ENCODE assay signal across 16 cellular contexts in the genomic region with DNA sequence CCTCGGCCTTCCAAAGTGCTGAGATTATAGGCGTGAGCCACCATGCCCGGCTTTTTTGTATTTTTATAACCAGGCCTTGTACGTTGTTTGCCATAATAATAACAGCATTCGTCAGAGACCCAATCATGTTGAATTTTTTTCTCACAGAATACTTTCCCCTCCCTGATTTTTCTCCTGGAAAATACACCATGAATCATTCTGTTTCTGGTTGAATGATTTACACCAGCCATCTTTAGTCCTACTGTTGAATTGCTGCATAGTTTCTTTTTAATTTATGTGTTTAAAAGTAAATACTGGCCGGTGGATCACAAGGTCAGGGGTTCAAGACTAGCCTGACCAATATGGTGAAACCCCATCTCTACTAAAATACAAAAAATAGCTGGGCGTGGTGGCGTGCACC. TPM values are rescaled to one million over a fixed set of nuclear protein-coding genes. Genes with fewer than 3 reads are reported as not detected.
A peak's percentile ranks its signal among the peaks of the same experiment; 100 is the strongest.
DNase-seq lines count a peak whose midpoint lies in the region; ATAC-seq and TF ChIP-seq lines count a peak whose summit lies in the region.
"Had no signal": no experiment of that assay in that cellular context is flagged by ENCODE, and none has a peak within 500 bp of the region (broad histone marks: within the 10 kb centered on the region; RNA-seq: fewer than 3 reads in every experiment).

No MANE protein-coding gene starts in this region.

- intact Hi-C loops in transverse colon (cut with DNase I; ENCODE audit: low total_unique reads): no loop called here

- TF ChIP-seq EP300 in transverse colon (IDR thresholded peaks at IDR 0.05; ENCODE audit: low read depth): no peak

- no peak overlapping the region for H3K4me3 ChIP-seq in CD4-positive, CD25-positive, alpha-beta regulatory T cell (ENCODE audit: low read depth, low read length)
- H3K4me3 ChIP-seq in DND-41 (ENCODE audit: low read depth in 1 of 2, low read length in 2 of 2) (no peak overlapping the region), MG63 (no peak overlapping the region), transverse colon (no peak overlapping the region)
- H3K4me3 ChIP-seq: mucosa of descending colon had no signal

- peaks cover 51% of the 10 kb centered on the region for H4K20me1 ChIP-seq in DND-41 (ENCODE audit: insufficient read depth, low read length)

- TF ChIP-seq CTCF in DND-41 (IDR thresholded peaks at IDR 0.05; ENCODE audit: borderline replicate concordance, extremely low read depth, low read length, poor library complexity, severe bottlenecking) (no peak), nephron (IDR thresholded peaks at IDR 0.05; ENCODE audit: unreplicated experiment in 3 of 3) (no peak), transverse colon (IDR thresholded peaks at IDR 0.05) (no peak)

- H3K79me2 ChIP-seq in DND-41 (ENCODE audit: insufficient read depth, low read length): peaks cover 83% of the 10 kb centered on the region

- no peak for ATAC-seq in CD4-positive, CD25-positive, alpha-beta regulatory T cell (ENCODE audit: low read depth in 2 of 2)
- ATAC-seq in DND-41 (ENCODE audit: insufficient read depth, low read depth) (no peak), HG03354 (IDR thresholded peaks at IDR 0.05; ENCODE audit: poor library complexity, severe bottlenecking, unreplicated experiment) (no peak)
- ATAC-seq: mucosa of descending colon, Right ventricle myocardium inferior had no signal

- TF ChIP-seq POLR2A in transverse colon (IDR thresholded peaks at IDR 0.05): no peak

- H3K27me3 ChIP-seq in CD4-positive, CD25-positive, alpha-beta regulatory T cell (ENCODE audit: control insufficient read depth, insufficient read depth, low read length): no peaks in the 10 kb centered on the region
- H3K27me3 ChIP-seq in DND-41 (ENCODE audit: insufficient read depth, low read length, poor library complexity) (no peaks in the 10 kb centered on the region), MG63 (no peaks in the 10 kb centered on the region), transverse colon (no peaks in the 10 kb centered on the region)

- H3K9ac ChIP-seq in DND-41 (ENCODE audit: low read depth, low read length): no peak overlapping the region

- DNase-seq in CD4-positive, CD25-positive, alpha-beta regulatory T cell: no peak
- no peak for DNase-seq in DND-41
- DNase-seq in activated naive CD8-positive, alpha-beta T cell treated with anti-CD3 and anti-CD28 coated beads for 36 hours: no peak
- DNase-seq in NOMO-1 treated with DMSO at 0.1 percent for 48 hours (lab: John Stamatoyannopoulos, UW; ENCODE audit: unreplicated experiment): no peak
- no peak for DNase-seq in MG63
- DNase-seq in transverse colon: no peak
- DNase-seq: anterior cingulate cortex, GF-D8, mucosa of descending colon, NCI-H2029 treated with DMSO at 0.1 percent for 48 hours, NCI-H82 had no signal

- no peak overlapping the region for H3K27ac ChIP-seq in CD4-positive, CD25-positive, alpha-beta regulatory T cell (ENCODE audit: insufficient read depth, low read length, poor library complexity, severe bottlenecking)
- H3K27ac ChIP-seq in DND-41 (ENCODE audit: low read length) (no peak overlapping the region), transverse colon (no peak overlapping the region)
- H3K27ac ChIP-seq: epithelial cell of prostate had no signal

- peaks cover 35% of the 10 kb centered on the region for H3K36me3 ChIP-seq in CD4-positive, CD25-positive, alpha-beta regulatory T cell (ENCODE audit: control insufficient read depth, insufficient read depth, low read length)
- peaks cover 43% of the 10 kb centered on the region for H3K36me3 ChIP-seq in DND-41 (ENCODE audit: insufficient read depth, low read length)
- peaks cover 55% of the 10 kb centered on the region for H3K36me3 ChIP-seq in MG63
- H3K36me3 ChIP-seq in transverse colon: peaks cover 0 to 18% (median 6%) of the 10 kb centered on the region in 4 donors

- peak overlapping the region; percentile 64 to 96 (median 94) for H3K4me3 Mint-ChIP-seq in CD4-positive, CD25-positive, alpha-beta regulatory T cell
- peak overlapping the region; percentile 32 for H3K4me3 Mint-ChIP-seq in activated naive CD8-positive, alpha-beta T cell treated with anti-CD3 and anti-CD28 coated beads for 36 hours
- H3K4me3 Mint-ChIP-seq in nephron: peak overlapping the region in 2 of 3 experiments; percentile 13 to 33

- peaks cover 33% of the 10 kb centered on the region for H3K36me3 Mint-ChIP-seq in CD4-positive, CD25-positive, alpha-beta regulatory T cell
- peaks cover 51% of the 10 kb centered on the region for H3K36me3 Mint-ChIP-seq in activated naive CD8-positive, alpha-beta T cell treated with anti-CD3 and anti-CD28 coated beads for 36 hours
- peaks cover 42% of the 10 kb centered on the region for H3K36me3 Mint-ChIP-seq in nephron (ENCODE audit: low read depth)

- peak overlapping the region; percentile 25 to 76 (median 63) for H3K27ac Mint-ChIP-seq in CD4-positive, CD25-positive, alpha-beta regulatory T cell
- peak overlapping the region; percentile 51 for H3K27ac Mint-ChIP-seq in activated naive CD8-positive, alpha-beta T cell treated with anti-CD3 and anti-CD28 coated beads for 36 hours
- no peak overlapping the region for H3K27ac Mint-ChIP-seq in nephron

- 0 out of 2 replicates have a peak overlapping the region, but pooled peaks have one; percentile 18 for H3K4me2 ChIP-seq in DND-41 (ENCODE audit: insufficient read depth, low read length)

- H3K9me3 ChIP-seq in CD4-positive, CD25-positive, alpha-beta regulatory T cell (ENCODE audit: control insufficient read depth in 2 of 2, low read length in 2 of 2): no peaks in the 10 kb centered on the region
- H3K9me3 ChIP-seq in DND-41 (ENCODE audit: insufficient read depth, low read length, severe bottlenecking) (no peaks in the 10 kb centered on the region), MG63 (no peaks in the 10 kb centered on the region), transverse colon (no peaks in the 10 kb centered on the region)
- H3K9me3 ChIP-seq: mucosa of descending colon had no signal

- H3K4me1 ChIP-seq in CD4-positive, CD25-positive, alpha-beta regulatory T cell (ENCODE audit: control insufficient read depth, insufficient read depth, low read length, poor library complexity, severe bottlenecking): peaks cover 53% of the 10 kb centered on the region
- peaks cover 32% of the 10 kb centered on the region for H3K4me1 ChIP-seq in DND-41 (ENCODE audit: insufficient read depth, low read length)
- peaks cover 24 to 51% (median 43%) of the 10 kb centered on the region in 4 donors for H3K4me1 ChIP-seq in transverse colon

- H2AFZ ChIP-seq in DND-41 (ENCODE audit: low read depth, low read length): no peak overlapping the region

- in situ Hi-C loops in transverse colon (cut with MboI; ENCODE audit: low pct_ligation_motif_present in 1 of 4, low pct_unique_long_range_greater_than_20kb in 1 of 4, low sequenced_read_pairs in 3 of 4): no loop called here

- H3K4me1 Mint-ChIP-seq in CD4-positive, CD25-positive, alpha-beta regulatory T cell: peaks cover 19 to 69% (median 48%) of the 10 kb centered on the region in 4 donors
- H3K4me1 Mint-ChIP-seq in activated naive CD8-positive, alpha-beta T cell treated with anti-CD3 and anti-CD28 coated beads for 36 hours: peaks cover 59% of the 10 kb centered on the region
- H3K4me1 Mint-ChIP-seq in nephron: peaks cover 28% of the 10 kb centered on the region

- no peaks in the 10 kb centered on the region for H3K9me3 Mint-ChIP-seq in CD4-positive, CD25-positive, alpha-beta regulatory T cell
- no peaks in the 10 kb centered on the region for H3K9me3 Mint-ChIP-seq in activated naive CD8-positive, alpha-beta T cell treated with anti-CD3 and anti-CD28 coated beads for 36 hours
- H3K9me3 Mint-ChIP-seq in nephron: no peaks in the 10 kb centered on the region

- 62 to 78% methylated on average over 5 to 8 of the region's 8 CpGs for WGBS in transverse colon (ENCODE audit: low coverage in 1 of 2), 2 donors

- no peaks in the 10 kb centered on the region for H3K27me3 Mint-ChIP-seq in CD4-positive, CD25-positive, alpha-beta regulatory T cell
- H3K27me3 Mint-ChIP-seq in activated naive CD8-positive, alpha-beta T cell treated with anti-CD3 and anti-CD28 coated beads for 36 hours: no peaks in the 10 kb centered on the region
- no peaks in the 10 kb centered on the region for H3K27me3 Mint-ChIP-seq in nephron (ENCODE audit: low read depth)

RNA-seq across cellular contexts. Expression of a gene that starts 3.5 kb away (rescaled TPM):
- total RNA-seq in CD4-positive, CD25-positive, alpha-beta regulatory T cell: 121 TPM
- 100 to 1,000 TPM; 173 to 199 (median 184) TPM for polyA plus RNA-seq in CD4-positive, CD25-positive, alpha-beta regulatory T cell
- total RNA-seq in activated naive CD8-positive, alpha-beta T cell treated with anti-CD3 and anti-CD28 coated beads for 36 hours: 10 to 100 TPM; 53.7 to 53.9 TPM
- total RNA-seq in MG63 (2014; rRNA removed; shearing (Covaris generic); ENCODE audit: low replicate concordance): 67.0 and 70.7 TPM in 2 replicates
- 10 to 100 TPM; 64.3 to 97.3 (median 78.9) TPM for total RNA-seq in transverse colon

RNA-seq across cellular contexts. Expression of a gene that starts 11.5 kb away (rescaled TPM):
- total RNA-seq in CD4-positive, CD25-positive, alpha-beta regulatory T cell: 4.0 TPM
- under 1 TPM in 2 of 4 donors, not detected in 2; 0.21 to 0.40 TPM for polyA plus RNA-seq in CD4-positive, CD25-positive, alpha-beta regulatory T cell
- under 1 TPM in 1 of 2 experiments, not detected in 1; 0.08 TPM for total RNA-seq in activated naive CD8-positive, alpha-beta T cell treated with anti-CD3 and anti-CD28 coated beads for 36 hours
- 0.54 TPM in 1 of 2 replicates, not detected in the other for total RNA-seq in MG63 (2014; rRNA removed; shearing (Covaris generic); ENCODE audit: low replicate concordance)
- 10 to 100 TPM; 10.3 to 54.8 (median 27.4) TPM for total RNA-seq in transverse colon
- total RNA-seq: activated CD8-positive, alpha-beta memory T cell treated with anti-CD3 and anti-CD28 coated beads for 36 hours had no signal

Comparison
In these comparisons a context has a peak if more than half of its experiments do, and no peak if none do; other contexts are left out.
1. H3K27ac Mint-ChIP-seq: peak in CD4-positive, CD25-positive, alpha-beta regulatory T cell (3 of 3) and activated naive CD8-positive, alpha-beta T cell treated with anti-CD3 and anti-CD28 coated beads for 36 hours (single experiment); none in nephron (0 of 3).
2. H3K4me3 Mint-ChIP-seq: peak in every context shown above with its lines; median percentile 94 in CD4-positive, CD25-positive, alpha-beta regulatory T cell; 32 in activated naive CD8-positive, alpha-beta T cell treated with anti-CD3 and anti-CD28 coated beads for 36 hours; 23 in nephron.